ENCODE assay signal across 1 cellular context in genomic region chr5:139245637-139246335, GRCh38.
TF ChIP-seq lines count a peak whose summit lies in the region.

No MANE protein-coding gene starts in this region.

TF ChIP-seq in SK-N-SH, 30 proteins besides CTCF, POLR2A, EP300 and RAD21 (continued from another document):
- TF ChIP-seq, protein P1, sequence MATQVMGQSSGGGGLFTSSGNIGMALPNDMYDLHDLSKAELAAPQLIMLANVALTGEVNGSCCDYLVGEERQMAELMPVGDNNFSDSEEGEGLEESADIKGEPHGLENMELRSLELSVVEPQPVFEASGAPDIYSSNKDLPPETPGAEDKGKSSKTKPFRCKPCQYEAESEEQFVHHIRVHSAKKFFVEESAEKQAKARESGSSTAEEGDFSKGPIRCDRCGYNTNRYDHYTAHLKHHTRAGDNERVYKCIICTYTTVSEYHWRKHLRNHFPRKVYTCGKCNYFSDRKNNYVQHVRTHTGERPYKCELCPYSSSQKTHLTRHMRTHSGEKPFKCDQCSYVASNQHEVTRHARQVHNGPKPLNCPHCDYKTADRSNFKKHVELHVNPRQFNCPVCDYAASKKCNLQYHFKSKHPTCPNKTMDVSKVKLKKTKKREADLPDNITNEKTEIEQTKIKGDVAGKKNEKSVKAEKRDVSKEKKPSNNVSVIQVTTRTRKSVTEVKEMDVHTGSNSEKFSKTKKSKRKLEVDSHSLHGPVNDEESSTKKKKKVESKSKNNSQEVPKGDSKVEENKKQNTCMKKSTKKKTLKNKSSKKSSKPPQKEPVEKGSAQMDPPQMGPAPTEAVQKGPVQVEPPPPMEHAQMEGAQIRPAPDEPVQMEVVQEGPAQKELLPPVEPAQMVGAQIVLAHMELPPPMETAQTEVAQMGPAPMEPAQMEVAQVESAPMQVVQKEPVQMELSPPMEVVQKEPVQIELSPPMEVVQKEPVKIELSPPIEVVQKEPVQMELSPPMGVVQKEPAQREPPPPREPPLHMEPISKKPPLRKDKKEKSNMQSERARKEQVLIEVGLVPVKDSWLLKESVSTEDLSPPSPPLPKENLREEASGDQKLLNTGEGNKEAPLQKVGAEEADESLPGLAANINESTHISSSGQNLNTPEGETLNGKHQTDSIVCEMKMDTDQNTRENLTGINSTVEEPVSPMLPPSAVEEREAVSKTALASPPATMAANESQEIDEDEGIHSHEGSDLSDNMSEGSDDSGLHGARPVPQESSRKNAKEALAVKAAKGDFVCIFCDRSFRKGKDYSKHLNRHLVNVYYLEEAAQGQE (IDR thresholded peaks at IDR 0.05; ENCODE audit: low read depth, low read length): no peak
